Comparison of ENCODE assay signal across 1 cellular context in genomic region chr3:99920530-99921376, GRCh38.
TF ChIP-seq lines count a peak whose summit lies in the region.

No MANE protein-coding gene starts in this region.

TF ChIP-seq in K562, 482 proteins besides CTCF, POLR2A, EP300 and RAD21 (continued from another document):
- no peak for TF ChIP-seq ZNF518B (CRISPR knock-in tag; IDR thresholded peaks at IDR 0.05)
- no peak for TF ChIP-seq ZNF398 (CRISPR knock-in tag; IDR thresholded peaks at IDR 0.05)
- no peak for TF ChIP-seq TRIM25 (IDR thresholded peaks at IDR 0.05; ENCODE audit: borderline replicate concordance)
- TF ChIP-seq CREB3L1 (IDR thresholded peaks at IDR 0.05; ENCODE audit: borderline replicate concordance, low read depth), result no peak
- TF ChIP-seq ZBTB49 (CRISPR knock-in tag; IDR thresholded peaks at IDR 0.05; ENCODE audit: borderline replicate concordance), result no peak
- peak; percentile 36; the same call in 1 of the 2 replicates for TF ChIP-seq L3MBTL2 (IDR thresholded peaks at IDR 0.05)
- no peak for TF ChIP-seq TARDBP (IDR thresholded peaks at IDR 0.05)
- TF ChIP-seq ATF7 (IDR thresholded peaks at IDR 0.05), result peak; percentile 55; the same call in 1 of the 2 replicates
- peak; percentile 37 for TF ChIP-seq NFIC (IDR thresholded peaks at IDR 0.05)
- no peak for TF ChIP-seq NR4A1 (CRISPR knock-in tag; IDR thresholded peaks at IDR 0.05)
- 0 out of 2 replicates have a peak, but pooled peaks have one; percentile 46 for TF ChIP-seq NR4A1 (tag; IDR thresholded peaks at IDR 0.05)
- no peak for TF ChIP-seq ZFX (CRISPR knock-in tag; IDR thresholded peaks at IDR 0.05)
- peak; percentile 38 for TF ChIP-seq NFE2 (IDR thresholded peaks at IDR 0.05; ENCODE audit: low read depth)
- TF ChIP-seq MAZ (CRISPR knock-in tag; conservative IDR thresholded peaks at IDR 0.05 in 1 of 2, IDR thresholded peaks at IDR 0.05 in 1 of 2), result peak in 1 of 2 experiments; percentile 13; a peak in 1 of 4 replicates
- TF ChIP-seq PURB (CRISPR knock-in tag; IDR thresholded peaks at IDR 0.05; ENCODE audit: low read depth), result no peak
- no peak for TF ChIP-seq RBM17 (IDR thresholded peaks at IDR 0.05; ENCODE audit: borderline replicate concordance, low read depth, low read length)
- TF ChIP-seq CTBP1 (IDR thresholded peaks at IDR 0.05; ENCODE audit: borderline replicate concordance), result no peak
- TF ChIP-seq TFAP4 (CRISPR knock-in tag; IDR thresholded peaks at IDR 0.05; ENCODE audit: borderline replicate concordance), result no peak
- no peak for TF ChIP-seq CREB1 (IDR thresholded peaks at IDR 0.05)
- TF ChIP-seq CREB1 (CRISPR knock-in tag; IDR thresholded peaks at IDR 0.05), result no peak
- no peak for TF ChIP-seq NONO (IDR thresholded peaks at IDR 0.05; ENCODE audit: low read depth in 2 of 2, low read length in 1 of 2)
- TF ChIP-seq NR2C1 (IDR thresholded peaks at IDR 0.05), result no peak
- peak; percentile 39; the same call in 1 of the 2 replicates for TF ChIP-seq NR2C1 (tag; IDR thresholded peaks at IDR 0.05)
- TF ChIP-seq ZNF197 (CRISPR knock-in tag; IDR thresholded peaks at IDR 0.05; ENCODE audit: low read depth), result no peak
- TF ChIP-seq JUND (IDR thresholded peaks at IDR 0.05; ENCODE audit: borderline replicate concordance, low read depth, low read length), result peak; percentile 54; the same call in 1 of the 2 replicates
- TF ChIP-seq JUND (tag; IDR thresholded peaks at IDR 0.05; ENCODE audit: borderline replicate concordance, low read depth, low read length), result peak; percentile 53; the same call in 2 of the 3 replicates
- no peak for TF ChIP-seq MCM2 (IDR thresholded peaks at IDR 0.05; ENCODE audit: low read depth)
- no peak for TF ChIP-seq PTTG1 (tag; IDR thresholded peaks at IDR 0.05; ENCODE audit: low read depth)
